ENCODE assay signal across 1 cellular context in the genomic region with DNA sequence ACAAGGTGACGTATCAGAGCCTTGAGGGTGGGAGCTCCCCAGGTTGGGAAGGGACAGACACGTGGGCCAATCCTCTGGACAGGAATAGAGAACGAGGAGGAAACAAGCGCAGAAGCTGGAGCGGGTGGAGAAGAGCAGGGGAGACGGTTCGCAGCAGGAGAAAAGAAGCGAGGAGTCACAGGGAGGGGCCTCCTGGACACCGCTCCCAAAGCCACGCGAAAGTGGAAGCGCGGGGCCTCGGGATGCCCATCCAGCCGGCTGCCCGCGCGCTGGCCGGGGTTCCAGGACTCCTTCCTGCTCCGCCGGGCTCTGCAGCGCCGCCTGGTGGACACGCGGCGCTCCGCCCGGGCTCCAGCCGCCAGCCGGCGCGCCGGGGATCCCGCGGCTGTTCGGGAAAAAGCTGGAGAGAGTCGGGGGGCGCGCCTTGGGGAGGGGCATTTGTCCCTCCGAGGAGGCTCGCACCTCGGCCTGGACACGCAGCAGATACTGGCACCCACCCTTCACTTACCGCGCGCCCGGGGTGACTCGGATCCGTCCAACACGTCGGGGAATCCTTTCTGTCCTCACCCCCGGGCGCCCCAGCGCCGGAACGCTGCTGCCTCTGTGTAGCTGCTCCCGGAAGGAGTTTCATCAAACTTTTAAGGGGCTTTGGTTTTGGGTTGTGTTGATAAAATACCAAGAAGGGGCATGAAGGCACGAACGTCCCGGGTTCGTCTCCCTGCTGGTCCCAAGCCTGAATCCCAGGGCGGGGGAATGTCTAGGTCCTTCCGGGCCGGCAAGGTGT.
TF ChIP-seq lines count a peak whose summit lies in the region.

No MANE protein-coding gene starts in this region.

TF ChIP-seq in GM12878, 131 proteins besides CTCF, POLR2A, EP300 and RAD21 (continued from another document):
- TF ChIP-seq, protein P1, sequence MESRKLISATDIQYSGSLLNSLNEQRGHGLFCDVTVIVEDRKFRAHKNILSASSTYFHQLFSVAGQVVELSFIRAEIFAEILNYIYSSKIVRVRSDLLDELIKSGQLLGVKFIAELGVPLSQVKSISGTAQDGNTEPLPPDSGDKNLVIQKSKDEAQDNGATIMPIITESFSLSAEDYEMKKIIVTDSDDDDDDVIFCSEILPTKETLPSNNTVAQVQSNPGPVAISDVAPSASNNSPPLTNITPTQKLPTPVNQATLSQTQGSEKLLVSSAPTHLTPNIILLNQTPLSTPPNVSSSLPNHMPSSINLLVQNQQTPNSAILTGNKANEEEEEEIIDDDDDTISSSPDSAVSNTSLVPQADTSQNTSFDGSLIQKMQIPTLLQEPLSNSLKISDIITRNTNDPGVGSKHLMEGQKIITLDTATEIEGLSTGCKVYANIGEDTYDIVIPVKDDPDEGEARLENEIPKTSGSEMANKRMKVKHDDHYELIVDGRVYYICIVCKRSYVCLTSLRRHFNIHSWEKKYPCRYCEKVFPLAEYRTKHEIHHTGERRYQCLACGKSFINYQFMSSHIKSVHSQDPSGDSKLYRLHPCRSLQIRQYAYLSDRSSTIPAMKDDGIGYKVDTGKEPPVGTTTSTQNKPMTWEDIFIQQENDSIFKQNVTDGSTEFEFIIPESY (IDR thresholded peaks at IDR 0.05), result 0 out of 2 replicates have a peak, but pooled peaks have one; percentile 13
